In the genomic region with DNA sequence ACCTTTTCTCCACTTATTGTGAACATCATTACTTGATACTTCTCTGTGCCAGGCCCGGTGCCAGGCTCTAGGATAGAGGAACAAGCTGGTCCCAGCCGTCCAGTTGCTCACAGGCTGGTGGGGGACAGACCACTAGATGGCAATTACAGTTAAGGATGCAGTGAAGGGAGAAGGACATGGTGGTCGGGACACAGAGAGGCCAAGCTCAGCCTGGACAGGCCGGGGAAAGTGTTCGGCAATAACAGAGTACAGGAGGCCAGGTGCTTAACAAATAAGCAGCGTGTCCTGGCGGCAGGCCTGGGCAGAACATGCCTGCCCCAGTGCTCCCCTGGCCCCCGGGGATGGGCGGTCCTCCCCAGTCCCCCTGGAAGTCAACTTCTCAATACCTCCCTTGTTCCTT, we compare ENCODE assay signal across 33 cellular contexts. TPM values are rescaled to one million over a fixed set of nuclear protein-coding genes. Genes with fewer than 3 reads are reported as not detected.
DNase-seq lines count a peak whose midpoint lies in the region; ATAC-seq and TF ChIP-seq lines count a peak whose summit lies in the region.
"Had no signal": no experiment of that assay in that cellular context is flagged by ENCODE, and none has a peak within 500 bp of the region (broad histone marks: within the 10 kb centered on the region; RNA-seq: fewer than 3 reads in every experiment).

No MANE protein-coding gene starts in this region.

- peak in 2 of 3 donors; percentile 30 to 49 for DNase-seq in right cardiac atrium
- no peak for DNase-seq in right atrium auricular region (ENCODE audit: low spot score)
- DNase-seq in globus pallidus (ENCODE audit: low spot score): peak; percentile 59
- no peak for DNase-seq in nephron progenitor cell
- DNase-seq in AG20443 (ENCODE audit: low spot score): no peak
- no peak for DNase-seq in NCI-H748 treated with DMSO at 0.1 percent for 48 hours (lab: John Stamatoyannopoulos, UW)
- DNase-seq in hippocampal formation (lab: John Stamatoyannopoulos, UW): no peak
- DNase-seq: activated CD4-positive, alpha-beta T cell treated with anti-CD3 and anti-CD28 coated beads for 48 hours; activated naive CD4-positive, alpha-beta T cell treated with Interleukin-2 at 50 U/mL for 16 hours; activated T-cell treated with anti-CD3 and anti-CD28 coated beads, Interleukin-2, amount 50 U/mL, for 4 hours; amniotic stem cell; CD8-positive, alpha-beta T cell; DMS 273 treated with DMSO at 0.1 percent for 48 hours; naive B cell; NCI-H146; NCI-H2171 treated with DMSO at 0.1 percent for 48 hours; NCI-H526; stimulated activated CD4-positive, alpha-beta T cell treated with anti-CD3 and anti-CD28 coated beads, Interleukin-4, amount 100 ng/mL, for 4 hours; stimulated activated naive CD8-positive, alpha-beta T cell treated with anti-CD3 and anti-CD28 coated beads, Interleukin-15, Interleukin-2, amounts not matched to agents 100 U/mL and 50 U/mL, for 24 hours; T-helper 2 cell had no signal

- ATAC-seq in right cardiac atrium (no peak), GM19467 (IDR thresholded peaks at IDR 0.05; ENCODE audit: unreplicated experiment) (no peak)
- ATAC-seq: activated T-cell treated with anti-CD3 and anti-CD28 coated beads, Interleukin-2, amount 50 U/mL, for 4 hours; CD8-positive, alpha-beta T cell; SK-N-SH treated with all-trans-retinoic acid at 6 μM for 48 hours; stimulated activated naive CD8-positive, alpha-beta T cell treated with anti-CD3 and anti-CD28 coated beads, Interleukin-15, Interleukin-2, amounts not matched to agents 100 U/mL and 50 U/mL, for 24 hours had no signal

- H3K27me3 Mint-ChIP-seq in nephron progenitor cell (ENCODE audit: low read depth, poor library complexity): peaks cover 4% of the 10 kb centered on the region

- peaks cover 12% of the 10 kb centered on the region for H3K4me1 Mint-ChIP-seq in nephron progenitor cell

- H3K4me1 ChIP-seq in right cardiac atrium (ENCODE audit: control insufficient read depth, insufficient read depth, low read length) (no peaks in the 10 kb centered on the region), right atrium auricular region (peaks cover 0 to 15% of the 10 kb centered on the region in 2 donors)

- H3K36me3 Mint-ChIP-seq in nephron progenitor cell (ENCODE audit: low read depth): no peaks in the 10 kb centered on the region
- H3K36me3 Mint-ChIP-seq: CD8-positive, alpha-beta T cell; memory B cell; naive B cell had no signal

- intact Hi-C loops in right cardiac atrium (cut with DNase I): no loop called here

- no peaks in the 10 kb centered on the region for H3K9me3 ChIP-seq in right cardiac atrium (ENCODE audit: control insufficient read depth, low read length)
- no peaks in the 10 kb centered on the region for H3K9me3 ChIP-seq in right atrium auricular region
- H3K9me3 ChIP-seq: tibial nerve had no signal

- H3K27me3 ChIP-seq in right cardiac atrium (ENCODE audit: control insufficient read depth, insufficient read depth) (no peaks in the 10 kb centered on the region), right atrium auricular region (no peaks in the 10 kb centered on the region)
- H3K27me3 ChIP-seq: tibial nerve had no signal

- no peak overlapping the region for H3K4me3 Mint-ChIP-seq in nephron progenitor cell
- H3K4me3 Mint-ChIP-seq: activated T-cell treated with anti-CD3 and anti-CD28 coated beads, Interleukin-2, amount 50 U/mL, for 4 hours; CD8-positive, alpha-beta T cell; dendritic cell treated with granulocyte-macrophage colony-stimulating factor and Interleukin-4, amounts not matched to agents 40 ng/mL and 50 ng/mL, for 4 days; memory B cell; naive B cell had no signal

- TF ChIP-seq CTCF in right atrium auricular region (IDR thresholded peaks at IDR 0.05): no peak
- TF ChIP-seq CTCF in nephron progenitor cell (IDR thresholded peaks at IDR 0.05): no peak

- 82% methylated on average over 9 of the region's 9 CpGs for WGBS in right cardiac atrium

- peak overlapping the region; percentile 61 for H3K27ac Mint-ChIP-seq in nephron progenitor cell
- H3K27ac Mint-ChIP-seq: CD8-positive, alpha-beta T cell; dendritic cell treated with granulocyte-macrophage colony-stimulating factor and Interleukin-4, amounts not matched to agents 40 ng/mL and 50 ng/mL, for 4 days; memory B cell; naive B cell had no signal

- H3K27ac ChIP-seq in right cardiac atrium (ENCODE audit: low read length): no peak overlapping the region
- no peak overlapping the region for H3K27ac ChIP-seq in right atrium auricular region
- H3K27ac ChIP-seq: 22Rv1, KMS-11 had no signal

- H3K9me3 Mint-ChIP-seq in nephron progenitor cell: no peaks in the 10 kb centered on the region
- H3K9me3 Mint-ChIP-seq: activated T-cell treated with anti-CD3 and anti-CD28 coated beads, Interleukin-2, amount 50 U/mL, for 4 hours; CD8-positive, alpha-beta T cell; dendritic cell treated with granulocyte-macrophage colony-stimulating factor and Interleukin-4, amounts not matched to agents 40 ng/mL and 50 ng/mL, for 4 days; memory B cell; naive B cell had no signal

- H3K36me3 ChIP-seq in right atrium auricular region: no peaks in the 10 kb centered on the region
- H3K36me3 ChIP-seq: tibial nerve had no signal

- H3K4me3 ChIP-seq in right cardiac atrium (ENCODE audit: low read length): no peak overlapping the region
- H3K4me3 ChIP-seq in right atrium auricular region: no peak overlapping the region
- H3K4me3 ChIP-seq: tibial nerve had no signal

RNA-seq across cellular contexts. Expression of a gene that starts 5.5 kb away (rescaled TPM):
- total RNA-seq in right cardiac atrium (1 to 10 TPM in 1 of 4 donors, under 1 TPM in 2, not detected in 1; 0.40 to 3.8 (median 0.44) TPM), right atrium auricular region (1 to 10 TPM in 1 of 2 donors, not detected in 1; 2.9 TPM)
- 7.3 TPM for polyA plus RNA-seq in right cardiac atrium
- total RNA-seq: activated CD8-positive, alpha-beta memory T cell treated with anti-CD3 and anti-CD28 coated beads for 36 hours; activated T-cell treated with anti-CD3 and anti-CD28 coated beads, Interleukin-2, amount 50 U/mL, for 4 hours; CD8-positive, alpha-beta T cell; fibroblast of lung; glomerular endothelial cell; HT1080 had no signal
- polyA plus RNA-seq: fibroblast of lung had no signal

RNA-seq across cellular contexts. Expression of a gene that starts 20.4 kb away (rescaled TPM):
- 1 to 10 TPM; 2.9 to 5.2 (median 4.3) TPM for total RNA-seq in right cardiac atrium
- 4.2 TPM for polyA plus RNA-seq in right cardiac atrium
- total RNA-seq in right atrium auricular region: 1 to 10 TPM; 4.0 to 5.3 TPM
- total RNA-seq: CD8-positive, alpha-beta T cell; glomerular endothelial cell; HT1080; osteoblast; RPMI7951 had no signal

RNA-seq across cellular contexts. Expression of a gene that starts 25.3 kb away (rescaled TPM):
- total RNA-seq in right cardiac atrium (10 to 100 TPM in 3 of 4 donors, 1 to 10 TPM in 1; 8.0 to 17.9 (median 13.3) TPM), right atrium auricular region (10 to 100 TPM; 11.3 to 18.2 TPM)
- 14.0 TPM for polyA plus RNA-seq in right cardiac atrium

RNA-seq across cellular contexts. Expression of a gene that starts 51.8 kb away (rescaled TPM):
- total RNA-seq in right cardiac atrium (under 1 TPM in 1 of 4 donors, not detected in 3; 0.31 TPM), right atrium auricular region (not detected)
- polyA plus RNA-seq in right cardiac atrium: 0.66 TPM
- total RNA-seq: activated T-cell treated with anti-CD3 and anti-CD28 coated beads, Interleukin-2, amount 50 U/mL, for 4 hours; fibroblast of lung; glomerular endothelial cell; HT1080; osteoblast; RPMI7951 had no signal
- polyA plus RNA-seq: fibroblast of lung had no signal

Comparison
In these comparisons a context has a peak if more than half of its experiments do, and no peak if none do; other contexts are left out.
1. DNase-seq: peak in right cardiac atrium (2 of 3) and globus pallidus (single experiment); none in right atrium auricular region (single experiment), nephron progenitor cell (single experiment), AG20443 (single experiment), NCI-H748 treated with DMSO at 0.1 percent for 48 hours (single experiment) and hippocampal formation (0 of 2).